In the genomic region with DNA sequence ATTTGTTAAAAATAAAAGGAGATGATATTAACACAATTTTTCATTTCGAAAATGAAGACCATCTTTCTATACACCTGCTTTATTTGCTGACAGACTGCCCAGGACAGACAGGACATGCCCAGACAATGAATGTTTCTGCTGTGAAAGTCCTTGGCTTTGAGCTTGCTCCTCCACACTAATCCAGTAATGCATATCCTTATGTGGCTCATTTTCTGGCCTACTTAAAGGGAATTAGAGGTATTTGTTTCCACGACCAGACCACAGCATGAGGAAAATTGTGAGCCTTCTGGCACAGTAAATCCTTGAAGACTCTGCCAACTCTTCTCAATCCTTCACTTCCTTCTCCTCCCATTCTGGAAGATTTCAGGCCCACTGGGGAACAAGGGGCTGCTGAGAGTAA, we compare ENCODE assay signal across 23 cellular contexts. TPM values are rescaled to one million over a fixed set of nuclear protein-coding genes. Genes with fewer than 3 reads are reported as not detected.
A peak's percentile ranks its signal among the peaks of the same experiment; 100 is the strongest.
DNase-seq lines count a peak whose midpoint lies in the region; ATAC-seq and TF ChIP-seq lines count a peak whose summit lies in the region.
"Had no signal": no experiment of that assay in that cellular context is flagged by ENCODE, and none has a peak within 500 bp of the region (broad histone marks: within the 10 kb centered on the region; RNA-seq: fewer than 3 reads in every experiment).

No MANE protein-coding gene starts in this region.

- TF ChIP-seq CTCF in epithelial cell of esophagus (IDR thresholded peaks at IDR 0.05; ENCODE audit: insufficient read depth, low read depth, low read length, missing control alignments) (no peak), retinal pigment epithelial cell (conservative IDR thresholded peaks at IDR 0.05; ENCODE audit: low read depth, low read length) (no peak)

- DNase-seq in DMS 273 (lab: John Stamatoyannopoulos, UW; ENCODE audit: unreplicated experiment) (peak; percentile 20), DMS 273 treated with DMSO at 0.1 percent for 48 hours (lab: John Stamatoyannopoulos, UW) (no peak), NCI-H82 treated with DMSO at 0.1 percent for 48 hours (lab: John Stamatoyannopoulos, UW; ENCODE audit: unreplicated experiment) (peak; percentile 90), epithelial cell of esophagus (ENCODE audit: low read depth) (peak; percentile 56), retinal pigment epithelial cell (ENCODE audit: low read depth) (peak; percentile 50), sciatic nerve (ENCODE audit: low spot score) (no peak)
- DNase-seq in activated CD8-positive, alpha-beta memory T cell treated with anti-CD3 and anti-CD28 coated beads, Interleukin-2, amount 50 U/mL, for 4 hours = no peak
- DNase-seq: ACHN; CD4-positive, alpha-beta T cell; COR-L47; EL; IMR-90; NCI-H1105; NCI-H146; NCI-H2029; NCI-H774; OCI-M1; Right ventricle myocardium superior had no signal

- intact Hi-C loops in sciatic nerve (cut with DNase I) = no loop called here

- no peak overlapping the region for H3K4me3 ChIP-seq in epithelial cell of esophagus (ENCODE audit: low read length)
- H3K4me3 ChIP-seq in retinal pigment epithelial cell (ENCODE audit: low read length) = no peak overlapping the region
- H3K4me3 ChIP-seq: BLaER1 had no signal

- ATAC-seq in GM18873 (IDR thresholded peaks at IDR 0.05; ENCODE audit: low FRiP score, unreplicated experiment) = no peak
- ATAC-seq in sciatic nerve = no peak

RNA-seq across cellular contexts. Expression of a gene that starts 25.7 kb away (rescaled TPM):
- total RNA-seq in sciatic nerve = not detected
- total RNA-seq: CD4-positive, alpha-beta T cell; H4; IMR-90; NCI-H460; Right ventricle myocardium superior; SK-MEL-5 had no signal

RNA-seq across cellular contexts. Expression of a gene that starts 42.5 kb away (rescaled TPM):
- total RNA-seq in sciatic nerve = 0.71 TPM
- total RNA-seq: H4, IMR-90, NCI-H460 had no signal

Comparison
In these comparisons a context has a peak if more than half of its experiments do, and no peak if none do; other contexts are left out.
1. DNase-seq: peak in DMS 273 (single experiment), NCI-H82 treated with DMSO at 0.1 percent for 48 hours (single experiment), epithelial cell of esophagus (single experiment) and retinal pigment epithelial cell (single experiment); none in DMS 273 treated with DMSO at 0.1 percent for 48 hours (single experiment), activated CD8-positive, alpha-beta memory T cell treated with anti-CD3 and anti-CD28 coated beads, Interleukin-2, amount 50 U/mL, for 4 hours (single experiment) and sciatic nerve (single experiment).